In the genomic region with DNA sequence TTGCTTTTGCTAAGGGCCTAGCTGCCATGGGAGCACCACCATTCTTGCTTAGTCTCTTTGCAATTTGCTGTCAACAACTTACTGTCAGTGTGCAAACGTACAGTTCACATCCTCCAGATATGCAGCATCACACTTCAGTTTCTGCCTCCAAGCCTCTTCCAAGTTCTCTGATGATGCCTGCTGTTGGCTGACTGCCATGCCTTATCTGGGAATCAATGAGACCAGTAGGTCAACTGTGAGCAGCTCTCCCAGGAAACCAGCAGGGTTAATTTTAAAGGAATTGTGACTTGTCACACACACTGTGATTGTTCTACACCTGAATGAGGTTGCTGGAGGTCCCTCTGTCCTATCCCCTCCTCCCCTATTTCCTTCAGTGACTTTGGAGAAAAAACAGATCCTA, we compare ENCODE assay signal across 14 cellular contexts. TPM values are rescaled to one million over a fixed set of nuclear protein-coding genes. Genes with fewer than 3 reads are reported as not detected.
DNase-seq lines count a peak whose midpoint lies in the region; ATAC-seq and TF ChIP-seq lines count a peak whose summit lies in the region.
"Had no signal": no experiment of that assay in that cellular context is flagged by ENCODE, and none has a peak within 500 bp of the region (broad histone marks: within the 10 kb centered on the region; RNA-seq: fewer than 3 reads in every experiment).

No MANE protein-coding gene starts in this region.

- no peak overlapping the region for H3K27ac ChIP-seq in adrenal gland

- H3K27me3 Mint-ChIP-seq in immature natural killer cell (ENCODE audit: low read depth in 3 of 3), result peaks cover 0 to 3% (median 2%) of the 10 kb centered on the region in 3 donors
- H3K27me3 Mint-ChIP-seq: activated naive CD8-positive, alpha-beta T cell; CD4-positive, alpha-beta memory T cell had no signal

- DNase-seq in BE2C (peak; percentile 27), HS-5 (ENCODE audit: low read depth) (peak; percentile 35), adrenal gland (peak; percentile 59 to 87 (median 84)), iris pigment epithelial cell (ENCODE audit: low read depth) (peak; percentile 60), immature natural killer cell (no peak), iPS-NIHi7 (ENCODE audit: extremely low spot score) (no peak), NCI-H82 (lab: John Stamatoyannopoulos, UW) (no peak)
- DNase-seq: activated CD4-positive, alpha-beta T cell treated with anti-CD3 and anti-CD28 coated beads, Interleukin-2, amount 50 U/mL, for 4 hours; CD4-positive, alpha-beta memory T cell; NCI-H446 treated with DMSO at 0.1 percent for 48 hours; stimulated activated naive CD4-positive, alpha-beta T cell treated with Interleukin-2 at 50 U/mL for 16 hours had no signal

- H3K9me3 Mint-ChIP-seq in immature natural killer cell, result no peaks in the 10 kb centered on the region
- H3K9me3 Mint-ChIP-seq: CD4-positive, alpha-beta memory T cell had no signal

- H3K4me1 ChIP-seq in BE2C (no peaks in the 10 kb centered on the region), adrenal gland (replicated peaks in 1 of 2) (no peaks in the 10 kb centered on the region)

- H3K36me3 ChIP-seq in BE2C (no peaks in the 10 kb centered on the region), adrenal gland (replicated peaks in 1 of 2) (no peaks in the 10 kb centered on the region)

- peaks cover 24 to 34% of the 10 kb centered on the region in 2 donors for H3K4me1 Mint-ChIP-seq in immature natural killer cell

- TF ChIP-seq CTCF in BE2C (IDR thresholded peaks at IDR 0.05; ENCODE audit: low read depth, low read length), result no peak
- no peak for TF ChIP-seq CTCF in adrenal gland (IDR thresholded peaks at IDR 0.05)

- H3K4me3 Mint-ChIP-seq in immature natural killer cell, result no peak overlapping the region
- H3K4me3 Mint-ChIP-seq: activated naive CD8-positive, alpha-beta T cell; CD4-positive, alpha-beta memory T cell had no signal

- TF ChIP-seq POLR2A in adrenal gland (IDR thresholded peaks at IDR 0.05), result no peak

- no peak overlapping the region for H3K4me3 ChIP-seq in BE2C (ENCODE audit: low read depth, low read length)
- H3K4me3 ChIP-seq in adrenal gland, result no peak overlapping the region
- H3K4me3 ChIP-seq: GM12878 had no signal

- WGBS in adrenal gland, 4 donors, result 34 to 42% (median 38%) methylated on average over 1 of the region's 1 CpG

- no peak for ATAC-seq in HG02588 (IDR thresholded peaks at IDR 0.05; ENCODE audit: unreplicated experiment)
- ATAC-seq: GM12878 had no signal

- H3K27me3 ChIP-seq in BE2C (no peaks in the 10 kb centered on the region), adrenal gland (no peaks in the 10 kb centered on the region)

- peaks cover 4 to 9% (median 4%) of the 10 kb centered on the region in 3 donors for H3K36me3 Mint-ChIP-seq in immature natural killer cell

- H3K27ac Mint-ChIP-seq in immature natural killer cell, result no peak overlapping the region
- H3K27ac Mint-ChIP-seq: activated naive CD8-positive, alpha-beta T cell had no signal

- no peaks in the 10 kb centered on the region for H3K9me3 ChIP-seq in BE2C
- H3K9me3 ChIP-seq in adrenal gland (replicated peaks in 1 of 3), result no peaks in the 10 kb centered on the region

- intact Hi-C loops in adrenal gland (cut with DNase I), result no loop called here

RNA-seq across cellular contexts. Expression of a gene that starts 56.0 kb away (rescaled TPM):
- polyA plus RNA-seq in BE2C (2012; ENCODE audit: insufficient read depth, insufficient read length, low read depth), result 36.4 TPM
- 100 to 1,000 TPM in 2 of 8 donors, 10 to 100 TPM in 6; 77.6 to 110 (median 87.4) TPM for total RNA-seq in adrenal gland
- polyA plus RNA-seq in adrenal gland (100 to 1,000 TPM in 1 of 3 donors, 10 to 100 TPM in 2; 45.2 to 105 (median 56.5) TPM), immature natural killer cell (100 to 1,000 TPM in 2 of 3 donors, 10 to 100 TPM in 1; 71.0 to 133 (median 106) TPM)

Comparison
In these comparisons a context has a peak if more than half of its experiments do, and no peak if none do; other contexts are left out.
1. DNase-seq: peak in BE2C (single experiment), HS-5 (single experiment), adrenal gland (7 of 7) and iris pigment epithelial cell (single experiment); none in immature natural killer cell (0 of 3), iPS-NIHi7 (single experiment) and NCI-H82 (single experiment).